18 cellular contexts compared by ENCODE assay signal in the genomic region with DNA sequence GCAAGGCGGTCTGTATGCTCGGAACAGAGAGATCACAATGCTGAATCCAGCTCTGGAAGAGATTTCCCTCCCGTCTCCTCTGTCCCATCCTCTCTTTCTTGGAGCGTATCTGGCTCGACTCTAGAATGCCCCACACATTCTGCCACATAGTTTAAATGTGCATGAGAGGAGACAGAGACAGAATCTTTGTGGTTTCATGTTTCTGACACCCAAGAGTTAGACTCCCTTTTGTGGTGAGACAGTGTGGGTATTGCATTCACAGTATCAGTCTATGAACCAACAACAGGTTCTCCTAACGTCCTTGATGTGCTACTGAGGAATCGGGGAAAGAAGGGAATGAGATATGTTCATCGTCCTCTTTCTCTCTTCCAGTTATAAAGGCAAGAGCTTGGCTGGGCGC. TPM values are rescaled to one million over a fixed set of nuclear protein-coding genes. Genes with fewer than 3 reads are reported as not detected.
"Had no signal": no experiment of that assay in that cellular context is flagged by ENCODE, and none has a peak within 500 bp of the region (broad histone marks: within the 10 kb centered on the region; RNA-seq: fewer than 3 reads in every experiment).

No MANE protein-coding gene starts in this region.

- H3K4me3 Mint-ChIP-seq: activated CD4-positive, alpha-beta T cell treated with anti-CD3 and anti-CD28 coated beads for 36 hours; activated naive CD4-positive, alpha-beta T cell treated with anti-CD3 and anti-CD28 coated beads, Interleukin-2, amount 50 U/mL, for 24 hours; nephron progenitor cell; stimulated activated naive CD8-positive, alpha-beta T cell treated with anti-CD3 and anti-CD28 coated beads, Interleukin-15, Interleukin-2, amounts not matched to agents 100 ng/mL and 50 ng/mL, for 24 hours had no signal

- H3K4me3 ChIP-seq: coronary artery, heart left ventricle, mucosa of descending colon, testis had no signal

- H3K27ac Mint-ChIP-seq: activated CD4-positive, alpha-beta T cell treated with anti-CD3 and anti-CD28 coated beads for 36 hours; activated naive CD4-positive, alpha-beta T cell treated with anti-CD3 and anti-CD28 coated beads, Interleukin-2, amount 50 U/mL, for 24 hours; activated T-helper 2 cell treated with anti-CD3 and anti-CD28 coated beads, Interferon-gamma antibody, Interleukin-2, Interleukin-4, amounts not matched to agents 10 μg/mL and 5 μg/mL and 100 μg/mL, durations not matched to agents 14 hours and 24 hours and 36 hours; nephron progenitor cell; stimulated activated naive CD8-positive, alpha-beta T cell treated with anti-CD3 and anti-CD28 coated beads, Interleukin-15, Interleukin-2, amounts not matched to agents 100 ng/mL and 50 ng/mL, for 24 hours had no signal

- ATAC-seq: activated CD4-positive, alpha-beta T cell treated with anti-CD3 and anti-CD28 coated beads for 36 hours; heart left ventricle; left lobe of liver; mucosa of descending colon had no signal

- H3K36me3 Mint-ChIP-seq: activated naive CD4-positive, alpha-beta T cell treated with anti-CD3 and anti-CD28 coated beads, Interleukin-2, amount 50 U/mL, for 24 hours had no signal

- H3K36me3 ChIP-seq: heart left ventricle had no signal

- H3K27me3 ChIP-seq: heart left ventricle, testis had no signal

- H3K9me3 Mint-ChIP-seq: activated naive CD4-positive, alpha-beta T cell treated with anti-CD3 and anti-CD28 coated beads, Interleukin-2, amount 50 U/mL, for 24 hours; activated T-helper 2 cell treated with anti-CD3 and anti-CD28 coated beads, Interferon-gamma antibody, Interleukin-2, Interleukin-4, amounts not matched to agents 10 μg/mL and 5 μg/mL and 100 μg/mL, durations not matched to agents 14 hours and 24 hours and 36 hours; nephron progenitor cell; stimulated activated naive CD8-positive, alpha-beta T cell treated with anti-CD3 and anti-CD28 coated beads, Interleukin-15, Interleukin-2, amounts not matched to agents 100 ng/mL and 50 ng/mL, for 24 hours had no signal

- H3K27ac ChIP-seq: coronary artery, heart left ventricle, testis, VCaP had no signal

- H3K4me1 ChIP-seq: testis had no signal

- DNase-seq: activated CD4-positive, alpha-beta T cell treated with anti-CD3 and anti-CD28 coated beads for 36 hours; activated T-cell treated with anti-CD3 and anti-CD28 coated beads for 4 hours; caudate nucleus; effector CD4-positive, alpha-beta T cell; foreskin melanocyte; heart left ventricle; islet precursor cell; mucosa of descending colon; nephron progenitor cell; stimulated activated CD4-positive, alpha-beta T cell treated with anti-CD3 and anti-CD28 coated beads, Interleukin-2, amount 100 ng/mL, for 48 hours; T1000; testis had no signal

- H3K4me1 Mint-ChIP-seq: activated CD4-positive, alpha-beta T cell treated with anti-CD3 and anti-CD28 coated beads for 36 hours; activated naive CD4-positive, alpha-beta T cell treated with anti-CD3 and anti-CD28 coated beads, Interleukin-2, amount 50 U/mL, for 24 hours; nephron progenitor cell had no signal

- H3K9me3 ChIP-seq: heart left ventricle, mucosa of descending colon, testis had no signal

RNA-seq across cellular contexts. Expression of gene FAM47E, which starts 25.3 kb away (rescaled TPM):
- total RNA-seq: activated CD4-positive, alpha-beta T cell treated with anti-CD3 and anti-CD28 coated beads for 36 hours; activated T-helper 2 cell treated with anti-CD3 and anti-CD28 coated beads, Interferon-gamma antibody, Interleukin-2, Interleukin-4, amounts not matched to agents 10 μg/mL and 5 μg/mL and 100 μg/mL, durations not matched to agents 14 hours and 24 hours and 36 hours had no signal
